In the genomic region with DNA sequence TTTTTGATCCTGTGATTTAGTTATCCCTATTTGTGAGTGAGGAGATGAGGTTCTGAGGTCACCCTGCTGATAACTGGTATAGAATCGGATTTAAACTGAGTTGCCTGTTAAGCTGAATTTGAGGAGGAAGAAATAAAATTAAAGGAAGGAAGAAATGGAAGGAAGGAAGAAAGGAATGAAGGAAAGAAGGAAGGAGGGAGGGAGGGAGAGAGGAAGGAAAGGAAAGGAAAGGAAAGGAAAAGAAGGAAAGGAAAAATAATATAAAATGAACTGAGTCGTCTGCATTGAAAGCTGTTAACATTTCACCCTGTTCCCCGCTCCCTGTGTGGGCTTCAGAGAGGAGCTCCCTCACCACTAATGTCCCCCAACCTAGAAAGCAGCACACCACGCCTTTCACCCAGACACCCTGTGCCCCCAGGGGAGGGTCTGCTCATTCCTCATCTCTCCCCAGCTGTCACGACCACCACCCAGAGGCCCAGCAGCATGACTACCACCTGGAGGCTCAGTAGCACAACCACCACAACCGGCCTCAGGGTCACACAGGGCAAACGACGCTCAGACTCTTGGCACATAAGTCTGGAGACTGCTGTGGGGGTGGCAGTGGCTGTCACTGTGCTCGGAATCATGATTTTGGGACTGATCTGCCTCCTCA, we compare ENCODE assay signal across 1 cellular context.
TF ChIP-seq lines count a peak whose summit lies in the region.

No MANE protein-coding gene starts in this region.

TF ChIP-seq in H1, 55 proteins besides CTCF, POLR2A, EP300 and RAD21:
- no peak for TF ChIP-seq KDM4A (IDR thresholded peaks at IDR 0.05; ENCODE audit: low read depth, low read length, severe bottlenecking)
- no peak for TF ChIP-seq TEAD4 (IDR thresholded peaks at IDR 0.05; ENCODE audit: low read depth, low read length)
- TF ChIP-seq SP1 (IDR thresholded peaks at IDR 0.05; ENCODE audit: low read depth, low read length), result no peak
- no peak for TF ChIP-seq ZNF274 (IDR thresholded peaks at IDR 0.05; ENCODE audit: borderline replicate concordance, extremely low read depth, low read length)
- no peak for TF ChIP-seq CTBP2 (IDR thresholded peaks at IDR 0.05; ENCODE audit: borderline replicate concordance, insufficient read depth, insufficient read length, low read length)
- TF ChIP-seq ASH2L (IDR thresholded peaks at IDR 0.05; ENCODE audit: low read length), result no peak
- no peak for TF ChIP-seq TCF12 (IDR thresholded peaks at IDR 0.05; ENCODE audit: low read depth, low read length)
- TF ChIP-seq RFX5 (IDR thresholded peaks at IDR 0.05; ENCODE audit: borderline replicate concordance, low read depth, low read length), result no peak
- TF ChIP-seq GABPA (IDR thresholded peaks at IDR 0.05; ENCODE audit: borderline replicate concordance, insufficient read depth, low read length), result no peak
- no peak for TF ChIP-seq EZH2 (IDR thresholded peaks at IDR 0.05; ENCODE audit: low read depth, low read length, severe bottlenecking)
- TF ChIP-seq PHF8 (conservative IDR thresholded peaks at IDR 0.05; ENCODE audit: low read depth, low read length), result no peak
- no peak for TF ChIP-seq SP2 (IDR thresholded peaks at IDR 0.05; ENCODE audit: low read length)
